Comparison of ENCODE assay signal across 25 cellular contexts in the genomic region with DNA sequence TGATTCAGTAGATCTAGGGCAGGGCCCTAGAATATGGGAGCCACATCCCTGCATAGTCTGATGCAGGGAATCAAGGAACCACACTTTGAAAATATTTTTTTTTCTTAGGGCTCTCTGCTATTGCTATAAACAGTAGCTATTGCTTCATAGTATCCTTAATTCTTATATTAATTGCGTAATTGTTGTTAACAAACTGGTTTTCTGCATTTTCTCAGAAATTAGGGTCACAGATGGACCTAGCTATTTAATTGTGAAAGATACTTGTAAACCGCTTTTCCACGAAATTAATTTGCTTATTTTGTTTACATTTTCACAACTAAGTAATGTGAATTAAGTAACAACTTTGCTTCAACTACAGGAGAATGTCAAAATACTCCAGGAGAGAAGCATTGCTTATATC. TPM values are rescaled to one million over a fixed set of nuclear protein-coding genes. Genes with fewer than 3 reads are reported as not detected.
"Had no signal": no experiment of that assay in that cellular context is flagged by ENCODE, and none has a peak within 500 bp of the region (broad histone marks: within the 10 kb centered on the region; RNA-seq: fewer than 3 reads in every experiment).

No MANE protein-coding gene starts in this region.

- H3K36me3 Mint-ChIP-seq: naive B cell had no signal

- H3K9me3 Mint-ChIP-seq: dendritic cell treated with granulocyte-macrophage colony-stimulating factor and Interleukin-4, amounts not matched to agents 40 ng/mL and 50 ng/mL, for 4 days; effector memory CD8-positive, alpha-beta T cell had no signal

- H3K4me3 Mint-ChIP-seq: dendritic cell treated with granulocyte-macrophage colony-stimulating factor and Interleukin-4, amounts not matched to agents 40 ng/mL and 50 ng/mL, for 4 days; effector memory CD8-positive, alpha-beta T cell; mesothelial cell of epicardium; naive B cell had no signal

- H3K27me3 ChIP-seq: colonic mucosa, esophagus muscularis mucosa, gastrocnemius medialis, heart right ventricle, left lung had no signal

- H3K27ac Mint-ChIP-seq: dendritic cell treated with granulocyte-macrophage colony-stimulating factor and Interleukin-4, amounts not matched to agents 40 ng/mL and 50 ng/mL, for 4 days; effector memory CD8-positive, alpha-beta T cell; naive B cell had no signal

- ATAC-seq: effector memory CD8-positive, alpha-beta T cell; gastrocnemius medialis; heart right ventricle; left cardiac atrium; left lung; left ventricle myocardium superior; lower lobe of right lung; mucosa of descending colon had no signal

- H3K4me3 ChIP-seq: colonic mucosa, esophagus muscularis mucosa, gastrocnemius medialis, heart right ventricle, left lung, lower lobe of right lung, mucosa of descending colon had no signal

- FAIRE-seq: endothelial cell of umbilical vein, islet of Langerhans, keratinocyte had no signal

- H3K36me3 ChIP-seq: colonic mucosa, gastrocnemius medialis, left lung, lower lobe of right lung had no signal

- H3K4me1 Mint-ChIP-seq: naive B cell had no signal

- H3K9me3 ChIP-seq: colonic mucosa, esophagus muscularis mucosa, gastrocnemius medialis, heart right ventricle, left lung, lower lobe of right lung, mucosa of descending colon had no signal

- H3K27ac ChIP-seq: colonic mucosa, esophagus muscularis mucosa, gastrocnemius medialis, heart right ventricle, left lung, lower lobe of right lung had no signal

- DNase-seq: colonic mucosa; cortex of kidney; effector CD8-positive, alpha-beta T cell; effector memory CD8-positive, alpha-beta T cell; foreskin fibroblast; foreskin melanocyte; gastrocnemius medialis; glutamatergic neuron; head of caudate nucleus; heart right ventricle; hippocampal formation; left cardiac atrium; left lung; left ventricle myocardium superior; lower lobe of right lung; mesenchymal stem cell; mucosa of descending colon; naive B cell had no signal

- H3K4me1 ChIP-seq: colonic mucosa, esophagus muscularis mucosa, gastrocnemius medialis, heart right ventricle, left lung, lower lobe of right lung had no signal

RNA-seq across cellular contexts. Expression of a gene that starts 34.1 kb away (rescaled TPM):
- total RNA-seq: myocyte had no signal
- polyA plus RNA-seq: keratinocyte had no signal
